ENCODE assay signal across 21 cellular contexts in the genomic region with DNA sequence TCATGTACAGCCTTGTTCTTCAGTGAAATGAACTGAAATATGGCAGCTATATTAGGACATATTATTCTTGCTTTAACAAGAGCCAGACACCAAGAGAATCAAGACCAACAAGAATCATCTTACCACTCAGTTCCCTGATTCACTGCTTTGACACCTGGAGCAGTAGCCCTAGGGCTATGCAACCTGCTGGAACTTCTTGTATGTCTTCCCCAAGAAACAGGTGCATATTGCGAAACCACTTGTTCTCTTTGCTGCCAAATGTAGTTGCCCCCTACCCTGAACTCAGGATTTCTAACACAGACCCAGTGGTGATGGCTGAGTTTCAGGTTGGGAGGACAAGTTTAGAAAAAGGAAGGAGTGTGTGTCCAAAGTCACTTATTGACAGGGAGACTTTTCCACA. TPM values are rescaled to one million over a fixed set of nuclear protein-coding genes. Genes with fewer than 3 reads are reported as not detected.
DNase-seq lines count a peak whose midpoint lies in the region; TF ChIP-seq lines count a peak whose summit lies in the region.
"Had no signal": no experiment of that assay in that cellular context is flagged by ENCODE, and none has a peak within 500 bp of the region (broad histone marks: within the 10 kb centered on the region; RNA-seq: fewer than 3 reads in every experiment).

No MANE protein-coding gene starts in this region.

- no TSS peak for BruUV-seq in Caco-2 (replicated peaks; lab: Mats Ljungman, UMichigan)

- CTCF ChIA-PET in HEK293 (lab: Yijun Ruan, JAX), result interaction anchor here (0.7 to 1.7 kb wide), 4 partner anchors 18 to 105 kb away, joined by 3 to 5 read pairs (median 3); no protein-coding TSS in a partner anchor
- CTCF ChIA-PET in Caco-2 (lab: Charles Lee), result no interaction called here

- no peak overlapping the region for H3K9ac ChIP-seq in skeletal muscle tissue (ENCODE audit: low read depth in 1 of 3, low read length in 3 of 3)
- H3K9ac ChIP-seq: BLaER1 treated with 17β-estradiol and CSF1 and Interleukin-3, amounts not matched to agents 10 nM and 100 nM had no signal

- TF ChIP-seq CTCF in HEK293 (tag by site-specific recombination; IDR thresholded peaks at IDR 0.05) (no peak), dorsolateral prefrontal cortex (IDR thresholded peaks at IDR 0.05 in 54 of 56, conservative IDR thresholded peaks at IDR 0.05 in 2 of 56; ENCODE audit: low read depth in 1 of 56, partially characterized antibody in 56 of 56) (no peak), Caco-2 (IDR thresholded peaks at IDR 0.05; ENCODE audit: insufficient read depth in 1 of 2, low read depth in 1 of 2, low read length in 1 of 2, severe bottlenecking in 1 of 2, unreplicated experiment in 1 of 2) (no peak)

- peaks cover 8% of the 10 kb centered on the region for H3K27me3 Mint-ChIP-seq in activated naive CD8-positive, alpha-beta T cell treated with anti-CD3 and anti-CD28 coated beads for 36 hours
- no peaks in the 10 kb centered on the region for H3K27me3 Mint-ChIP-seq in Caco-2 (ENCODE audit: insufficient read depth, unreplicated experiment)

- POLR2A ChIA-PET in HEK293 (lab: Yijun Ruan, JAX) (no interaction called here), Caco-2 (lab: Charles Lee) (no interaction called here)

- no peaks in the 10 kb centered on the region for H3K9me3 ChIP-seq in HEK293 (ENCODE audit: control insufficient read depth, insufficient read depth, low read depth, low read length)
- no peaks in the 10 kb centered on the region for H3K9me3 ChIP-seq in skeletal muscle tissue (ENCODE audit: control insufficient read depth in 3 of 3, low read length in 3 of 3)
- no peaks in the 10 kb centered on the region for H3K9me3 ChIP-seq in Caco-2
- H3K9me3 ChIP-seq: BLaER1 treated with 17β-estradiol and CSF1 and Interleukin-3, amounts not matched to agents 10 nM and 100 nM had no signal

- no peak overlapping the region; the same call in 1 of the 2 replicates for H3K27ac ChIP-seq in HEK293 (ENCODE audit: extremely low read depth, low read depth, low read length)
- no peak overlapping the region for H3K27ac ChIP-seq in epithelial cell of prostate
- peak overlapping the region; percentile 77 for H3K27ac ChIP-seq in skeletal muscle tissue (ENCODE audit: low read depth, low read length)
- H3K27ac ChIP-seq in dorsolateral prefrontal cortex, result no peak overlapping the region
- H3K27ac ChIP-seq: BLaER1 treated with 17β-estradiol and CSF1 and Interleukin-3, amounts not matched to agents 10 nM and 100 nM; PC-9 had no signal

- intact Hi-C loops in dorsolateral prefrontal cortex (cut with DNase I) (no loop called here), Caco-2 (cut with micrococcal nuclease; ENCODE audit: unreplicated experiment) (no loop called here)

- H3K36me3 ChIP-seq in HEK293 (ENCODE audit: control insufficient read depth in 2 of 2, insufficient read depth in 1 of 2, low read length in 2 of 2) (no peaks in the 10 kb centered on the region), skeletal muscle tissue (ENCODE audit: control insufficient read depth in 3 of 3, insufficient read depth in 3 of 3, low read length in 3 of 3) (no peaks in the 10 kb centered on the region), Caco-2 (ENCODE audit: control insufficient read depth, insufficient read depth, low read length) (no peaks in the 10 kb centered on the region)
- H3K36me3 ChIP-seq: BLaER1 treated with 17β-estradiol and CSF1 and Interleukin-3, amounts not matched to agents 10 nM and 100 nM had no signal

- no peaks in the 10 kb centered on the region for H3K27me3 ChIP-seq in skeletal muscle tissue (ENCODE audit: control insufficient read depth in 3 of 3, insufficient read depth in 3 of 3, low read length in 3 of 3)
- no peaks in the 10 kb centered on the region for H3K27me3 ChIP-seq in dorsolateral prefrontal cortex
- H3K27me3 ChIP-seq in Caco-2 (replicated peaks; ENCODE audit: control insufficient read depth, insufficient read depth, low read length), result no peaks in the 10 kb centered on the region
- H3K27me3 ChIP-seq: BLaER1 treated with 17β-estradiol and CSF1 and Interleukin-3, amounts not matched to agents 10 nM and 100 nM had no signal

- DNase-seq in RPMI8226 (peak; percentile 78), epithelial cell of prostate (ENCODE audit: low read depth, low spot score) (peak; percentile 2), dorsolateral prefrontal cortex (no peak), Caco-2 (no peak)
- no peak for DNase-seq in activated naive CD8-positive, alpha-beta T cell treated with anti-CD3 and anti-CD28 coated beads for 36 hours
- DNase-seq: AML-193; CD4-positive, alpha-beta T cell; MM.1S; NCI-H2029; NCI-H446; NCI-H524 treated with DMSO at 0.1 percent for 48 hours; NCI-H774; NK-92 treated with Interleukin-12 subunit alpha and Interleukin-12 subunit beta, amount 100 ng/mL, for 24 hours had no signal

- no peaks in the 10 kb centered on the region for H3K4me1 Mint-ChIP-seq in activated naive CD8-positive, alpha-beta T cell treated with anti-CD3 and anti-CD28 coated beads for 36 hours
- peaks cover 19% of the 10 kb centered on the region for H3K4me1 Mint-ChIP-seq in Caco-2 (ENCODE audit: low read depth, unreplicated experiment)

- H3K36me3 Mint-ChIP-seq in activated naive CD8-positive, alpha-beta T cell treated with anti-CD3 and anti-CD28 coated beads for 36 hours, result no peaks in the 10 kb centered on the region
- H3K36me3 Mint-ChIP-seq in Caco-2 (ENCODE audit: insufficient read depth, unreplicated experiment), result peaks cover 6% of the 10 kb centered on the region

- H3K4me1 ChIP-seq in HEK293 (ENCODE audit: control insufficient read depth, insufficient read depth, low read length) (peaks cover 32% of the 10 kb centered on the region), skeletal muscle tissue (ENCODE audit: control insufficient read depth in 3 of 3, insufficient read depth in 3 of 3, low read length in 3 of 3) (peaks cover 12 to 46% (median 45%) of the 10 kb centered on the region in 3 donors), Caco-2 (peaks cover 17% of the 10 kb centered on the region)
- H3K4me1 ChIP-seq: BLaER1 treated with 17β-estradiol and CSF1 and Interleukin-3, amounts not matched to agents 10 nM and 100 nM had no signal

- H3K9me3 Mint-ChIP-seq in activated naive CD8-positive, alpha-beta T cell treated with anti-CD3 and anti-CD28 coated beads for 36 hours, result no peaks in the 10 kb centered on the region
- H3K9me3 Mint-ChIP-seq in Caco-2 (ENCODE audit: unreplicated experiment), result no peaks in the 10 kb centered on the region
- H3K9me3 Mint-ChIP-seq: CD4-positive, alpha-beta T cell had no signal

- H3K4me3 ChIP-seq in HEK293 (ENCODE audit: low read depth, low read length) (no peak overlapping the region), skeletal muscle tissue (ENCODE audit: low read length in 3 of 3) (no peak overlapping the region), dorsolateral prefrontal cortex (no peak overlapping the region), Caco-2 (ENCODE audit: low read depth, low read length) (no peak overlapping the region)
- H3K4me3 ChIP-seq: BLaER1 treated with 17β-estradiol and CSF1 and Interleukin-3, amounts not matched to agents 10 nM and 100 nM; PC-9 had no signal

- no peak overlapping the region for H3K4me3 Mint-ChIP-seq in activated naive CD8-positive, alpha-beta T cell treated with anti-CD3 and anti-CD28 coated beads for 36 hours
- H3K4me3 Mint-ChIP-seq in Caco-2 (ENCODE audit: unreplicated experiment), result no peak overlapping the region
- H3K4me3 Mint-ChIP-seq: CD4-positive, alpha-beta T cell had no signal

- H3K27ac Mint-ChIP-seq in activated naive CD8-positive, alpha-beta T cell treated with anti-CD3 and anti-CD28 coated beads for 36 hours, result no peak overlapping the region
- H3K27ac Mint-ChIP-seq in Caco-2 (ENCODE audit: unreplicated experiment), result no peak overlapping the region
- H3K27ac Mint-ChIP-seq: CD4-positive, alpha-beta T cell had no signal

TF ChIP-seq in HEK293, 187 proteins besides CTCF, POLR2A, EP300 and RAD21:
- TF ChIP-seq ZNF677 (tag by site-specific recombination; IDR thresholded peaks at IDR 0.05) (no peak), ZNF776 (tag by site-specific recombination; IDR thresholded peaks at IDR 0.05; ENCODE audit: borderline replicate concordance) (no peak), ZBTB48 (tag by site-specific recombination; IDR thresholded peaks at IDR 0.05) (no peak), SCRT2 (tag by site-specific recombination; IDR thresholded peaks at IDR 0.05) (peak; percentile 27), ZFP41 (tag by site-specific recombination; IDR thresholded peaks at IDR 0.05; ENCODE audit: borderline replicate concordance) (no peak), ZSCAN23 (tag by site-specific recombination; IDR thresholded peaks at IDR 0.05) (no peak)
- TF ChIP-seq, protein P1, sequence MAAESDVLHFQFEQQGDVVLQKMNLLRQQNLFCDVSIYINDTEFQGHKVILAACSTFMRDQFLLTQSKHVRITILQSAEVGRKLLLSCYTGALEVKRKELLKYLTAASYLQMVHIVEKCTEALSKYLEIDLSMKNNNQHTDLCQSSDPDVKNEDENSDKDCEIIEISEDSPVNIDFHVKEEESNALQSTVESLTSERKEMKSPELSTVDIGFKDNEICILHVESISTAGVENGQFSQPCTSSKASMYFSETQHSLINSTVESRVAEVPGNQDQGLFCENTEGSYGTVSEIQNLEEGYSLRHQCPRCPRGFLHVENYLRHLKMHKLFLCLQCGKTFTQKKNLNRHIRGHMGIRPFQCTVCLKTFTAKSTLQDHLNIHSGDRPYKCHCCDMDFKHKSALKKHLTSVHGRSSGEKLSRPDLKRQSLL (tag by site-specific recombination; IDR thresholded peaks at IDR 0.05), result no peak

RNA-seq across cellular contexts. Expression of a gene that starts 46.1 kb away (rescaled TPM):
- total RNA-seq in skeletal muscle tissue (4.7 TPM), dorsolateral prefrontal cortex (10 to 100 TPM in 119 of 120 experiments, 1 to 10 TPM in 1; 8.8 to 68.3 (median 38.0) TPM), Caco-2 (2022) (1.1 and 1.2 TPM in 2 replicates)
- total RNA-seq in activated naive CD8-positive, alpha-beta T cell treated with anti-CD3 and anti-CD28 coated beads for 36 hours, result not detected
- total RNA-seq: CD4-positive, alpha-beta T cell; Daoy; G401; H4; RPMI7951 had no signal

Comparison
In these comparisons a context has a peak if more than half of its experiments do, and no peak if none do; other contexts are left out.
1. DNase-seq: peak in RPMI8226 (single experiment) and epithelial cell of prostate (single experiment); none in activated naive CD8-positive, alpha-beta T cell treated with anti-CD3 and anti-CD28 coated beads for 36 hours (single experiment), dorsolateral prefrontal cortex (0 of 10) and Caco-2 (0 of 2).